Comparison of ENCODE assay signal across 1 cellular context in genomic region chr10:101064415-101065030, GRCh38.
TF ChIP-seq lines count a peak whose summit lies in the region.

No MANE protein-coding gene starts in this region.

TF ChIP-seq in HCT116, 20 proteins besides CTCF, POLR2A, EP300 and RAD21:
- TF ChIP-seq EGR1 (IDR thresholded peaks at IDR 0.05; ENCODE audit: low read depth) (no peak), ATF3 (IDR thresholded peaks at IDR 0.05) (no peak), POLR2AphosphoS5 (IDR thresholded peaks at IDR 0.05; ENCODE audit: low read depth, low read length) (no peak), YY1 (IDR thresholded peaks at IDR 0.05; ENCODE audit: extremely low read depth, insufficient replicate concordance, low read depth, low read length) (no peak), CEBPB (IDR thresholded peaks at IDR 0.05; ENCODE audit: low read depth) (no peak), ZBTB33 (IDR thresholded peaks at IDR 0.05; ENCODE audit: extremely low read depth, insufficient replicate concordance, low read length) (no peak), TCF7L2 (IDR thresholded peaks at IDR 0.05; ENCODE audit: borderline replicate concordance, extremely low read depth, insufficient read depth, insufficient read length) (no peak), SIN3A (IDR thresholded peaks at IDR 0.05; ENCODE audit: low read depth) (no peak), JUND (IDR thresholded peaks at IDR 0.05) (no peak), ELF1 (IDR thresholded peaks at IDR 0.05; ENCODE audit: borderline replicate concordance, low read depth) (no peak), FOSL1 (IDR thresholded peaks at IDR 0.05; ENCODE audit: low read depth) (no peak), SP1 (IDR thresholded peaks at IDR 0.05; ENCODE audit: low read depth) (no peak), ZNF274 (IDR thresholded peaks at IDR 0.05; ENCODE audit: low read depth, low read length) (no peak), REST (IDR thresholded peaks at IDR 0.05; ENCODE audit: low read depth) (no peak), CBX3 (IDR thresholded peaks at IDR 0.05; ENCODE audit: low read depth) (no peak), EZH2 (IDR thresholded peaks at IDR 0.05) (no peak)
